In the genomic region with DNA sequence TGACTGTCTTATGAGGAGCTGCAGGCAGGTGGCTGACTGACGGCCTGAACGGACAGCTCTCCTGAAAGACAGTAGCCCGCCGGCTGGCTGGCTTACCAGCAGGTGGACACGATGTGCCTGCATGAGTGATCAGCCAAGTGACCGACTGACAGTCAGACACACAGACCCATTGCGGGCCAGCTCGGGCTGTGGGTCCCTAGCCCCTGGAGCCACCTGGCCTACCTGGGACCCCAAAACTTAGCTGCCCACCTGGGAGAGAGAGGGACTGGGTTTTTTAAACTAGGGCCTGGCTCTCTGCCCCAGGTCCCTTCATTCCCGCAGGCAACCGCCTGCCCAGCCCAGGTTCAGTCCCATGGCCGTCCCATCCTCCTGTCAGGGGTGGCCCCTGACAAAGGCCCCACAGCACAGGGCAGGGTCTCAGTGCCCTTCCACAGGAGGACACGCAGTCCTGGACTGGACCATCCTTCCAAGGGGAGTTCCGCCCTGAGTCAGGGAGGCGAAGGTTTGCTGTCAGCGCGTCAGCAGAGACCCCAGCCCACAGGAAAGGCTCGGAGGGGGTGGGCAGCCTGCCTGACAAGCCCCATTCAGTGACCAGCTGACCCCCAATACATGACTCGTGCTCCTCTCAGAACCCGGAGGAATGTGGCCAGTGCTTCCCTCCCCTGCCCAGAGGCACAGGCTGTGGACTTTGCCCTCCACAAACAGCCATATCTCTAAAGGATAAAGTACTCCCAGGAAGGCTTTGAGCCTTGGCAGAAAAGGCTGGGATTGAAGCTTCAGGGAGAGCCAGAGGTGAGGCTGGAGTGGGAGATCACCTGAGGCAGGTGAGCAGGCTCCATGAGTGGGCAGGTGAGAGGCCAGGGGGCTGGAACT, we compare ENCODE assay signal across 1 cellular context.
A peak's percentile ranks its signal among the peaks of the same experiment; 100 is the strongest.
TF ChIP-seq lines count a peak whose summit lies in the region.

No MANE protein-coding gene starts in this region.

TF ChIP-seq in HepG2, 621 proteins besides CTCF, POLR2A, EP300 and RAD21 (continued from another document and continues in another):
- TF ChIP-seq, protein P1, sequence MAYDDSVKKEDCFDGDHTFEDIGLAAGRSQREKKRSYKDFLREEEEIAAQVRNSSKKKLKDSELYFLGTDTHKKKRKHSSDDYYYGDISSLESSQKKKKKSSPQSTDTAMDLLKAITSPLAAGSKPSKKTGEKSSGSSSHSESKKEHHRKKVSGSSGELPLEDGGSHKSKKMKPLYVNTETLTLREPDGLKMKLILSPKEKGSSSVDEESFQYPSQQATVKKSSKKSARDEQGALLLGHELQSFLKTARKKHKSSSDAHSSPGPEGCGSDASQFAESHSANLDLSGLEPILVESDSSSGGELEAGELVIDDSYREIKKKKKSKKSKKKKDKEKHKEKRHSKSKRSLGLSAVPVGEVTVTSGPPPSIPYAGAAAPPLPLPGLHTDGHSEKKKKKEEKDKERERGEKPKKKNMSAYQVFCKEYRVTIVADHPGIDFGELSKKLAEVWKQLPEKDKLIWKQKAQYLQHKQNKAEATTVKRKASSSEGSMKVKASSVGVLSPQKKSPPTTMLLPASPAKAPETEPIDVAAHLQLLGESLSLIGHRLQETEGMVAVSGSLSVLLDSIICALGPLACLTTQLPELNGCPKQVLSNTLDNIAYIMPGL (CRISPR knock-in tag; IDR thresholded peaks at IDR 0.05; ENCODE audit: borderline replicate concordance in 1 of 2, low read depth in 1 of 2): 0 out of 4 replicates have a peak, but pooled peaks of 1 of the 2 experiments have one; percentile 9
- TF ChIP-seq, protein P2, sequence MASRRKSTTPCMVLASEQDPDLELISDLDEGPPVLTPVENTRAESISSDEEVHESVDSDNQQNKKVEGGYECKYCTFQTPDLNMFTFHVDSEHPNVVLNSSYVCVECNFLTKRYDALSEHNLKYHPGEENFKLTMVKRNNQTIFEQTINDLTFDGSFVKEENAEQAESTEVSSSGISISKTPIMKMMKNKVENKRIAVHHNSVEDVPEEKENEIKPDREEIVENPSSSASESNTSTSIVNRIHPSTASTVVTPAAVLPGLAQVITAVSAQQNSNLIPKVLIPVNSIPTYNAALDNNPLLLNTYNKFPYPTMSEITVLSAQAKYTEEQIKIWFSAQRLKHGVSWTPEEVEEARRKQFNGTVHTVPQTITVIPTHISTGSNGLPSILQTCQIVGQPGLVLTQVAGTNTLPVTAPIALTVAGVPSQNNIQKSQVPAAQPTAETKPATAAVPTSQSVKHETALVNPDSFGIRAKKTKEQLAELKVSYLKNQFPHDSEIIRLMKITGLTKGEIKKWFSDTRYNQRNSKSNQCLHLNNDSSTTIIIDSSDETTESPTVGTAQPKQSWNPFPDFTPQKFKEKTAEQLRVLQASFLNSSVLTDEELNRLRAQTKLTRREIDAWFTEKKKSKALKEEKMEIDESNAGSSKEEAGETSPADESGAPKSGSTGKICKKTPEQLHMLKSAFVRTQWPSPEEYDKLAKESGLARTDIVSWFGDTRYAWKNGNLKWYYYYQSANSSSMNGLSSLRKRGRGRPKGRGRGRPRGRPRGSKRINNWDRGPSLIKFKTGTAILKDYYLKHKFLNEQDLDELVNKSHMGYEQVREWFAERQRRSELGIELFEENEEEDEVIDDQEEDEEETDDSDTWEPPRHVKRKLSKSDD (CRISPR knock-in tag; IDR thresholded peaks at IDR 0.05; ENCODE audit: low read depth): peak; percentile 74; the same call in 1 of the 2 replicates
- TF ChIP-seq JARID2 (CRISPR knock-in tag; IDR thresholded peaks at IDR 0.05; ENCODE audit: insufficient replicate concordance) (no peak), NBN (conservative IDR thresholded peaks at IDR 0.05) (no peak), MED13 (CRISPR knock-in tag; IDR thresholded peaks at IDR 0.05) (peak; percentile 54; the same call in 1 of the 2 replicates), NR2F1 (CRISPR knock-in tag; IDR thresholded peaks at IDR 0.05) (peak; percentile 55 to 68; a peak in 2 of 4 replicates), ZNF746 (CRISPR knock-in tag; IDR thresholded peaks at IDR 0.05) (peak; percentile 56; the same call in 1 of the 2 replicates), SCMH1 (CRISPR knock-in tag; IDR thresholded peaks at IDR 0.05; ENCODE audit: borderline replicate concordance) (no peak), PHF8 (CRISPR knock-in tag; IDR thresholded peaks at IDR 0.05) (0 out of 2 replicates have a peak, but pooled peaks have one; percentile 26), SOX6 (IDR thresholded peaks at IDR 0.05) (no peak), SOX6 (CRISPR knock-in tag; IDR thresholded peaks at IDR 0.05) (peak; percentile 75), ZNF225 (CRISPR knock-in tag; IDR thresholded peaks at IDR 0.05) (peak; percentile 14; the same call in 1 of the 2 replicates), YEATS2 (CRISPR knock-in tag; IDR thresholded peaks at IDR 0.05; ENCODE audit: borderline replicate concordance) (no peak), NONO (IDR thresholded peaks at IDR 0.05) (no peak), NONO (CRISPR knock-in tag; conservative IDR thresholded peaks at IDR 0.05) (peak; percentile 67), BHLHE40 (IDR thresholded peaks at IDR 0.05; ENCODE audit: low read length) (peak; percentile 74), STAG1 (CRISPR knock-in tag; IDR thresholded peaks at IDR 0.05) (peak; percentile 46), ZNF883 (CRISPR knock-in tag; IDR thresholded peaks at IDR 0.05; ENCODE audit: not compliant biosample characterization) (peak; percentile 83), ARNT2 (CRISPR knock-in tag; IDR thresholded peaks at IDR 0.05; ENCODE audit: low read depth) (peak; percentile 8; the same call in 1 of the 2 replicates), GATAD1 (CRISPR knock-in tag; IDR thresholded peaks at IDR 0.05) (0 out of 2 replicates have a peak, but pooled peaks have one; percentile 12), MED8 (CRISPR knock-in tag; IDR thresholded peaks at IDR 0.05; ENCODE audit: insufficient replicate concordance) (no peak), ZNF572 (CRISPR knock-in tag; IDR thresholded peaks at IDR 0.05) (no peak), JUNB (CRISPR knock-in tag; IDR thresholded peaks at IDR 0.05; ENCODE audit: borderline replicate concordance) (no peak), MED1 (CRISPR knock-in tag; IDR thresholded peaks at IDR 0.05) (peak; percentile 62), ZFX (CRISPR knock-in tag; IDR thresholded peaks at IDR 0.05; ENCODE audit: low read depth) (peak; percentile 65; the same call in 1 of the 2 replicates), ZNF451 (CRISPR knock-in tag; IDR thresholded peaks at IDR 0.05) (0 out of 2 replicates have a peak, but pooled peaks have one; percentile 35), ZNF143 (CRISPR knock-in tag; IDR thresholded peaks at IDR 0.05) (no peak), ZBTB42 (CRISPR knock-in tag; IDR thresholded peaks at IDR 0.05) (no peak), ZNF367 (CRISPR knock-in tag; IDR thresholded peaks at IDR 0.05; ENCODE audit: borderline replicate concordance) (no peak), MIER3 (CRISPR knock-in tag; IDR thresholded peaks at IDR 0.05; ENCODE audit: borderline replicate concordance) (0 out of 2 replicates have a peak, but pooled peaks have one; percentile 67), NCOA2 (CRISPR knock-in tag; IDR thresholded peaks at IDR 0.05) (peak; percentile 80), PHF21A (CRISPR knock-in tag; IDR thresholded peaks at IDR 0.05) (peak; percentile 94), HNRNPLL (IDR thresholded peaks at IDR 0.05; ENCODE audit: low read depth, low read length, poor library complexity, severe bottlenecking) (peak; percentile 22), ZKSCAN5 (CRISPR knock-in tag; IDR thresholded peaks at IDR 0.05) (no peak), LCORL (IDR thresholded peaks at IDR 0.05) (no peak), LCORL (CRISPR knock-in tag; IDR thresholded peaks at IDR 0.05) (peak; percentile 87), REL (CRISPR knock-in tag; conservative IDR thresholded peaks at IDR 0.05) (peak; percentile 53; the same call in 1 of the 2 replicates), DNMT1 (CRISPR knock-in tag; IDR thresholded peaks at IDR 0.05) (no peak; the same call in 1 of the 2 replicates), ZNF891 (CRISPR knock-in tag; IDR thresholded peaks at IDR 0.05) (no peak; the same call in 1 of the 2 replicates), FOSL2 (CRISPR knock-in tag; IDR thresholded peaks at IDR 0.05) (peak; percentile 56)
- TF ChIP-seq, protein P3, sequence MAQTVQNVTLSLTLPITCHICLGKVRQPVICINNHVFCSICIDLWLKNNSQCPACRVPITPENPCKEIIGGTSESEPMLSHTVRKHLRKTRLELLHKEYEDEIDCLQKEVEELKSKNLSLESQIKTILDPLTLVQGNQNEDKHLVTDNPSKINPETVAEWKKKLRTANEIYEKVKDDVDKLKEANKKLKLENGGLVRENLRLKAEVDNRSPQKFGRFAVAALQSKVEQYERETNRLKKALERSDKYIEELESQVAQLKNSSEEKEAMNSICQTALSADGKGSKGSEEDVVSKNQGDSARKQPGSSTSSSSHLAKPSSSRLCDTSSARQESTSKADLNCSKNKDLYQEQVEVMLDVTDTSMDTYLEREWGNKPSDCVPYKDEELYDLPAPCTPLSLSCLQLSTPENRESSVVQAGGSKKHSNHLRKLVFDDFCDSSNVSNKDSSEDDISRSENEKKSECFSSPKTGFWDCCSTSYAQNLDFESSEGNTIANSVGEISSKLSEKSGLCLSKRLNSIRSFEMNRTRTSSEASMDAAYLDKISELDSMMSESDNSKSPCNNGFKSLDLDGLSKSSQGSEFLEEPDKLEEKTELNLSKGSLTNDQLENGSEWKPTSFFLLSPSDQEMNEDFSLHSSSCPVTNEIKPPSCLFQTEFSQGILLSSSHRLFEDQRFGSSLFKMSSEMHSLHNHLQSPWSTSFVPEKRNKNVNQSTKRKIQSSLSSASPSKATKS (CRISPR knock-in tag; IDR thresholded peaks at IDR 0.05): no peak
- TF ChIP-seq, protein P4, sequence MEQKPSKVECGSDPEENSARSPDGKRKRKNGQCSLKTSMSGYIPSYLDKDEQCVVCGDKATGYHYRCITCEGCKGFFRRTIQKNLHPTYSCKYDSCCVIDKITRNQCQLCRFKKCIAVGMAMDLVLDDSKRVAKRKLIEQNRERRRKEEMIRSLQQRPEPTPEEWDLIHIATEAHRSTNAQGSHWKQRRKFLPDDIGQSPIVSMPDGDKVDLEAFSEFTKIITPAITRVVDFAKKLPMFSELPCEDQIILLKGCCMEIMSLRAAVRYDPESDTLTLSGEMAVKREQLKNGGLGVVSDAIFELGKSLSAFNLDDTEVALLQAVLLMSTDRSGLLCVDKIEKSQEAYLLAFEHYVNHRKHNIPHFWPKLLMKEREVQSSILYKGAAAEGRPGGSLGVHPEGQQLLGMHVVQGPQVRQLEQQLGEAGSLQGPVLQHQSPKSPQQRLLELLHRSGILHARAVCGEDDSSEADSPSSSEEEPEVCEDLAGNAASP (CRISPR knock-in tag; IDR thresholded peaks at IDR 0.05; ENCODE audit: borderline replicate concordance): peak; percentile 42; the same call in 1 of the 2 replicates
- TF ChIP-seq, protein P5, sequence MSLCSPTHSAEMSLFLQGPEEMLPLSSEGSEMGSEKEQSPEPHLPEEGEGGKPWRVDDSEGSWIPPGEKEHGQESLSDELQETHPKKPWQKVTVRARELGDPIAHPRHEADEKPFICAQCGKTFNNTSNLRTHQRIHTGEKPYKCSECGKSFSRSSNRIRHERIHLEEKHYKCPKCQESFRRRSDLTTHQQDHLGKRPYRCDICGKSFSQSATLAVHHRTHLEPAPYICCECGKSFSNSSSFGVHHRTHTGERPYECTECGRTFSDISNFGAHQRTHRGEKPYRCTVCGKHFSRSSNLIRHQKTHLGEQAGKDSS (CRISPR knock-in tag; IDR thresholded peaks at IDR 0.05; ENCODE audit: borderline replicate concordance, low read depth): peak; percentile 81
- TF ChIP-seq, protein P6, sequence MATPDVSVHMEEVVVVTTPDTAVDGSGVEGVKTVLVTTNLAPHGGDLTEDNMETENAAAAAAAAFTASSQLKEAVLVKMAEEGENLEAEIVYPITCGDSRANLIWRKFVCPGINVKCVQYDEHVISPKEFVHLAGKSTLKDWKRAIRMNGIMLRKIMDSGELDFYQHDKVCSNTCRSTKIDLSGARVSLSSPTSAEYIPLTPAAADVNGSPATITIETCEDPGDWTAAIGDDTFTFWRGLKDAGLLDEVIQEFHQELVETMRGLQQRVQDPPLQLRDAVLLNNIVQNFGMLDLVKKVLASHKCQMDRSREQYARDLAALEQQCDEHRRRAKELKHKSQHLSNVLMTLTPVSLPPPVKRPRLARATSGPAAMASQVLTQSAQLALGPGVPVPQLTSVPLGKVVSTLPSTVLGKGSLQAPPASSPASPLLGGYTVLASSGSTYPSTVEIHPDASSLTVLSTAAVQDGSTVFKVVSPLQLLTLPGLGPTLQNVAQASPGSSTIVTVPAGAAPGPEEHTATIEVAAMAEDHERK (CRISPR knock-in tag; IDR thresholded peaks at IDR 0.05; ENCODE audit: low read depth): no peak
- TF ChIP-seq, protein P7, sequence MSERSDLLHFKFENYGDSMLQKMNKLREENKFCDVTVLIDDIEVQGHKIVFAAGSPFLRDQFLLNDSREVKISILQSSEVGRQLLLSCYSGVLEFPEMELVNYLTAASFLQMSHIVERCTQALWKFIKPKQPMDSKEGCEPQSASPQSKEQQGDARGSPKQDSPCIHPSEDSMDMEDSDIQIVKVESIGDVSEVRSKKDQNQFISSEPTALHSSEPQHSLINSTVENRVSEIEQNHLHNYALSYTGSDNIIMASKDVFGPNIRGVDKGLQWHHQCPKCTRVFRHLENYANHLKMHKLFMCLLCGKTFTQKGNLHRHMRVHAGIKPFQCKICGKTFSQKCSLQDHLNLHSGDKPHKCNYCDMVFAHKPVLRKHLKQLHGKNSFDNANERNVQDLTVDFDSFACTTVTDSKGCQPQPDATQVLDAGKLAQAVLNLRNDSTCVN (CRISPR knock-in tag; IDR thresholded peaks at IDR 0.05; ENCODE audit: borderline replicate concordance): 0 out of 2 replicates have a peak, but pooled peaks have one; percentile 11
- TF ChIP-seq, protein P8, sequence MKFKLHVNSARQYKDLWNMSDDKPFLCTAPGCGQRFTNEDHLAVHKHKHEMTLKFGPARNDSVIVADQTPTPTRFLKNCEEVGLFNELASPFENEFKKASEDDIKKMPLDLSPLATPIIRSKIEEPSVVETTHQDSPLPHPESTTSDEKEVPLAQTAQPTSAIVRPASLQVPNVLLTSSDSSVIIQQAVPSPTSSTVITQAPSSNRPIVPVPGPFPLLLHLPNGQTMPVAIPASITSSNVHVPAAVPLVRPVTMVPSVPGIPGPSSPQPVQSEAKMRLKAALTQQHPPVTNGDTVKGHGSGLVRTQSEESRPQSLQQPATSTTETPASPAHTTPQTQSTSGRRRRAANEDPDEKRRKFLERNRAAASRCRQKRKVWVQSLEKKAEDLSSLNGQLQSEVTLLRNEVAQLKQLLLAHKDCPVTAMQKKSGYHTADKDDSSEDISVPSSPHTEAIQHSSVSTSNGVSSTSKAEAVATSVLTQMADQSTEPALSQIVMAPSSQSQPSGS (CRISPR knock-in tag; IDR thresholded peaks at IDR 0.05): peak; percentile 4; the same call in 1 of the 2 replicates
- TF ChIP-seq, protein P9, sequence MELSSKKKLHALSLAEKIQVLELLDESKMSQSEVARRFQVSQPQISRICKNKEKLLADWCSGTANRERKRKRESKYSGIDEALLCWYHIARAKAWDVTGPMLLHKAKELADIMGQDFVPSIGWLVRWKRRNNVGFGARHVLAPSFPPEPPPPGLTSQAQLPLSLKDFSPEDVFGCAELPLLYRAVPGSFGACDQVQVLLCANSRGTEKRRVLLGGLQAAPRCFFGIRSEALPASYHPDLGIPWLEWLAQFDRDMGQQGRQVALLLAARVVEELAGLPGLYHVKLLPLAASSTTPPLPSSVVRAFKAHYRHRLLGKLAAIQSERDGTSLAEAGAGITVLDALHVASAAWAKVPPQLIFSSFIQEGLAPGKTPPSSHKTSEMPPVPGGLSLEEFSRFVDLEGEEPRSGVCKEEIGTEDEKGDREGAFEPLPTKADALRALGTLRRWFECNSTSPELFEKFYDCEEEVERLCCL (CRISPR knock-in tag; IDR thresholded peaks at IDR 0.05; ENCODE audit: borderline replicate concordance): peak; percentile 36; the same call in 1 of the 2 replicates
